20 cellular contexts compared by ENCODE assay signal in the genomic region with DNA sequence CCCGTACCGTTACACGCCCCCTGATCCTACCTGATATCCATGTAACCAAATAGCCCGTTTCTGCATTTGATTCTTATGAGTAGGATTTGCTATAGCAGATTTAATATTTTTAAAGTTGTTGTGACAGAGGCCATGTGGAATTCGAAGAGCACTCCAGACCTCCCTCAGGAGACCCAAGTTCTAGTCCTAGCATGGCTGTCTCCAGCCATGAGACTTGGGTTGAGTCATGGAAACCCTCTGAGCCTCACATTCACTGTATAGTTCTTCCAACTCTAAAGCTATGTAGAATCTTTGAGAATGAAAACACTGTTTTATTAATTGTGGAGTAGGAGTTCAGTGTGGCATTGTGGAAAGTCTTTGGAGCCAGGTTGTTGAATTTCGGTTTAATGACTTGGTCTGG. TPM values are rescaled to one million over a fixed set of nuclear protein-coding genes. Genes with fewer than 3 reads are reported as not detected.
DNase-seq lines count a peak whose midpoint lies in the region; ATAC-seq, FAIRE-seq and TF ChIP-seq lines count a peak whose summit lies in the region.
"Had no signal": no experiment of that assay in that cellular context is flagged by ENCODE, and none has a peak within 500 bp of the region (broad histone marks: within the 10 kb centered on the region; RNA-seq: fewer than 3 reads in every experiment).

No MANE protein-coding gene starts in this region.

- TF ChIP-seq CTCF in K562 (IDR thresholded peaks at IDR 0.05 in 2 of 3, conservative IDR thresholded peaks at IDR 0.05 in 1 of 3; ENCODE audit: insufficient read depth in 2 of 3, low read depth in 1 of 3, low read length in 3 of 3) (no peak), thyroid gland (IDR thresholded peaks at IDR 0.05) (no peak)

- 15% methylated on average over 6 of the region's 6 CpGs for WGBS in K562 (ENCODE audit: insufficient coverage, low coverage, missing lambda C conversion rate)
- WGBS in thyroid gland, 2 donors, result 90 to 92% methylated on average over 6 of the region's 6 CpGs

- peaks cover 20 to 28% (median 24%) of the 10 kb centered on the region in 3 donors for H3K36me3 Mint-ChIP-seq in CD8-positive, alpha-beta memory T cell
- peaks cover 17% of the 10 kb centered on the region for H3K36me3 Mint-ChIP-seq in natural killer cell treated with Interleukin-12 subunit alpha and Interleukin-12 subunit beta and Interleukin-15 and Interleukin-18, amount 100 ng/mL, for 72 hours

- BruUV-seq in K562 (replicated peaks; lab: Mats Ljungman, UMichigan), result no TSS peak

- H2AFZ ChIP-seq in K562 (ENCODE audit: low read depth, low read length), result no peak overlapping the region

- TF ChIP-seq RAD21 in K562 (CRISPR knock-in tag; conservative IDR thresholded peaks at IDR 0.05 in 1 of 2, IDR thresholded peaks at IDR 0.05 in 1 of 2), result no peak

- peaks cover 0 to 6% (median 0%) of the 10 kb centered on the region in 11 experiments; a peak in 2 of 22 replicates for H3K9me3 ChIP-seq in BLaER1 treated with 17β-estradiol and CSF1 and Interleukin-3, amounts not matched to agents 10 nM and 100 nM (replicated peaks in 1 of 11)
- H3K9me3 ChIP-seq in CD8-positive, alpha-beta memory T cell (ENCODE audit: low read length), result no peaks in the 10 kb centered on the region
- H3K9me3 ChIP-seq in K562 (replicated peaks; ENCODE audit: control insufficient read depth, insufficient read depth, low read depth, low read length), result no peaks in the 10 kb centered on the region
- H3K9me3 ChIP-seq in thyroid gland, result no peaks in the 10 kb centered on the region
- H3K9me3 ChIP-seq: neutrophil had no signal

- intact Hi-C loops in K562 (cut with micrococcal nuclease) (no loop called here), posterior vena cava (cut with DNase I) (no loop called here), thyroid gland (cut with DNase I) (no loop called here)

- no peaks in the 10 kb centered on the region for H3K9me3 Mint-ChIP-seq in CD8-positive, alpha-beta memory T cell
- H3K9me3 Mint-ChIP-seq in natural killer cell treated with Interleukin-12 subunit alpha and Interleukin-12 subunit beta and Interleukin-15 and Interleukin-18, amount 100 ng/mL, for 72 hours, result no peaks in the 10 kb centered on the region

- peak overlapping the region in 3 of 10 experiments; percentile 9 to 40 (median 30); a peak in 5 of 20 replicates for H3K4me3 ChIP-seq in BLaER1 treated with 17β-estradiol and CSF1 and Interleukin-3, amounts not matched to agents 10 nM and 100 nM
- peak overlapping the region; percentile 30 for H3K4me3 ChIP-seq in CD8-positive, alpha-beta memory T cell (ENCODE audit: low read length)
- H3K4me3 ChIP-seq in K562 (no peak overlapping the region), thyroid gland (replicated peaks in 1 of 3) (no peak overlapping the region)

- no peaks in the 10 kb centered on the region for H3K27me3 ChIP-seq in BLaER1 treated with 17β-estradiol and CSF1 and Interleukin-3, amounts not matched to agents 10 nM and 100 nM
- H3K27me3 ChIP-seq in CD8-positive, alpha-beta memory T cell (ENCODE audit: insufficient read depth, low read length, poor library complexity, severe bottlenecking), result no peaks in the 10 kb centered on the region
- H3K27me3 ChIP-seq in K562 (ENCODE audit: control insufficient read depth in 2 of 2, insufficient read depth in 2 of 2, low read length in 2 of 2), result no peaks in the 10 kb centered on the region
- no peaks in the 10 kb centered on the region for H3K27me3 ChIP-seq in thyroid gland
- H3K27me3 ChIP-seq: foreskin keratinocyte, neutrophil had no signal

- TF ChIP-seq EP300 in K562 (IDR thresholded peaks at IDR 0.05; ENCODE audit: low read length), result no peak

- peaks cover 68 to 89% (median 84%) of the 10 kb centered on the region in 3 donors for H3K4me1 Mint-ChIP-seq in CD8-positive, alpha-beta memory T cell
- H3K4me1 Mint-ChIP-seq in natural killer cell treated with Interleukin-12 subunit alpha and Interleukin-12 subunit beta and Interleukin-15 and Interleukin-18, amount 100 ng/mL, for 72 hours (ENCODE audit: low read depth in 2 of 2), result peaks cover 50 to 57% of the 10 kb centered on the region in 2 donors

- CTCF ChIA-PET in CD8-positive, alpha-beta memory T cell (lab: Charles Lee), result interaction anchor here (1.0 to 2.1 kb wide), 9 partner anchors 10 to 122 kb away, joined by 3 to 11 read pairs (median 4); no protein-coding TSS in a partner anchor
- CTCF ChIA-PET in K562 (lab: Yijun Ruan, JAX; ENCODE audit: low intra/inter-chr PET ratio), result no interaction called here

- peak overlapping the region; percentile 74 to 87 (median 80) for H3K4me3 Mint-ChIP-seq in CD8-positive, alpha-beta memory T cell
- H3K4me3 Mint-ChIP-seq in natural killer cell treated with Interleukin-12 subunit alpha and Interleukin-12 subunit beta and Interleukin-15 and Interleukin-18, amount 100 ng/mL, for 72 hours, result peak overlapping the region; percentile 77
- H3K4me3 Mint-ChIP-seq: B cell had no signal

- peaks cover 0 to 2% of the 10 kb centered on the region in 2 donors for H3K27me3 Mint-ChIP-seq in CD8-positive, alpha-beta memory T cell
- no peaks in the 10 kb centered on the region for H3K27me3 Mint-ChIP-seq in natural killer cell treated with Interleukin-12 subunit alpha and Interleukin-12 subunit beta and Interleukin-15 and Interleukin-18, amount 100 ng/mL, for 72 hours
- H3K27me3 Mint-ChIP-seq: B cell had no signal

- peaks cover 0 to 10% (median 0%) of the 10 kb centered on the region in 11 experiments; a peak in 2 of 22 replicates for H4K20me1 ChIP-seq in BLaER1 treated with 17β-estradiol and CSF1 and Interleukin-3, amounts not matched to agents 10 nM and 100 nM
- H4K20me1 ChIP-seq in K562 (replicated peaks; ENCODE audit: control insufficient read depth, insufficient read depth, low read length), result no peaks in the 10 kb centered on the region

- peaks cover 34 to 70% (median 50%) of the 10 kb centered on the region in 11 experiments for H3K36me3 ChIP-seq in BLaER1 treated with 17β-estradiol and CSF1 and Interleukin-3, amounts not matched to agents 10 nM and 100 nM
- peaks cover 3% of the 10 kb centered on the region for H3K36me3 ChIP-seq in CD8-positive, alpha-beta memory T cell (ENCODE audit: insufficient read depth, low read length)
- H3K36me3 ChIP-seq in K562 (ENCODE audit: control insufficient read depth, insufficient read depth, low read length) (peaks cover 17% of the 10 kb centered on the region), thyroid gland (peaks cover 0 to 3% of the 10 kb centered on the region in 2 donors)

- H3K27ac ChIP-seq in BLaER1 treated with 17β-estradiol and CSF1 and Interleukin-3, amounts not matched to agents 10 nM and 100 nM, result peak overlapping the region in 10 of 11 experiments; percentile 2 to 98 (median 93); a peak in 19 of 22 replicates
- H3K27ac ChIP-seq in CD8-positive, alpha-beta memory T cell (ENCODE audit: low read depth, low read length), result peak overlapping the region; percentile 57
- H3K27ac ChIP-seq in K562 (ENCODE audit: extremely low read depth, low read depth, low read length), result peak overlapping the region; percentile 66
- H3K27ac ChIP-seq in thyroid gland, result peak overlapping the region in 1 of 3 donors; percentile 18
- H3K27ac ChIP-seq: foreskin keratinocyte, neutrophil had no signal

- TF ChIP-seq POLR2A in K562 (conservative IDR thresholded peaks at IDR 0.05) (no peak), thyroid gland (IDR thresholded peaks at IDR 0.05) (no peak)

- H3K9me1 ChIP-seq in K562 (ENCODE audit: control insufficient read depth, insufficient read depth, low read length), result no peaks in the 10 kb centered on the region

- in situ Hi-C loops in K562 (cut with MboI), result no loop called here

- peaks cover 7 to 99% (median 89%) of the 10 kb centered on the region in 10 experiments for H3K4me1 ChIP-seq in BLaER1 treated with 17β-estradiol and CSF1 and Interleukin-3, amounts not matched to agents 10 nM and 100 nM
- H3K4me1 ChIP-seq in CD8-positive, alpha-beta memory T cell (ENCODE audit: insufficient read depth, low read length), result peaks cover 80% of the 10 kb centered on the region
- H3K4me1 ChIP-seq in K562 (replicated peaks in 1 of 2; ENCODE audit: control insufficient read depth in 2 of 2, insufficient read depth in 2 of 2, low read length in 2 of 2) (peaks cover 10 to 31% of the 10 kb centered on the region in 2 experiments), thyroid gland (peaks cover 21 to 23% of the 10 kb centered on the region in 2 donors)
- H3K4me1 ChIP-seq: foreskin keratinocyte had no signal

- POLR2A ChIA-PET in CD8-positive, alpha-beta memory T cell (lab: Charles Lee), result interaction anchor here (1.0 to 1.3 kb wide), 4 partner anchors 9 to 120 kb away, joined by 3 to 7 read pairs (median 3); no protein-coding TSS in a partner anchor
- POLR2A ChIA-PET in K562 (lab: Yijun Ruan, JAX), result interaction anchor here (1.1 to 1.7 kb wide), 2 partner anchors 10 kb away, joined by 4 to 10 read pairs; no protein-coding TSS in a partner anchor

- H3K9ac ChIP-seq in BLaER1 treated with 17β-estradiol and CSF1 and Interleukin-3, amounts not matched to agents 10 nM and 100 nM, result peak overlapping the region in 1 of 11 experiments; percentile 2; a peak in 1 of 22 replicates
- H3K9ac ChIP-seq in K562 (ENCODE audit: insufficient read depth in 1 of 2, low read depth in 2 of 2, low read length in 2 of 2), result peak overlapping the region in 1 of 2 experiments; percentile 39; a peak in 1 of 4 replicates

- peak overlapping the region in 7 of 11 experiments; percentile 16 to 87 (median 85); a peak in 14 of 22 replicates for H3K4me2 ChIP-seq in BLaER1 treated with 17β-estradiol and CSF1 and Interleukin-3, amounts not matched to agents 10 nM and 100 nM
- peak overlapping the region; percentile 49 for H3K4me2 ChIP-seq in K562 (ENCODE audit: insufficient read depth, low read length)

- peak overlapping the region; percentile 71 to 100 (median 94) for H3K27ac Mint-ChIP-seq in CD8-positive, alpha-beta memory T cell
- peak overlapping the region; percentile 81 to 93 for H3K27ac Mint-ChIP-seq in natural killer cell treated with Interleukin-12 subunit alpha and Interleukin-12 subunit beta and Interleukin-15 and Interleukin-18, amount 100 ng/mL, for 72 hours

- DNase-seq in CD8-positive, alpha-beta memory T cell, result no peak
- DNase-seq in K562 (ENCODE audit: extremely low read depth in 1 of 4, low spot score in 3 of 4) (no peak), posterior vena cava (ENCODE audit: low spot score) (no peak), RCC 7860 (ENCODE audit: low spot score) (no peak), thyroid gland (no peak)
- DNase-seq in natural killer cell treated with Interleukin-12 subunit alpha and Interleukin-12 subunit beta and Interleukin-15 and Interleukin-18, amount 100 ng/mL, for 72 hours (ENCODE audit: low spot score), result no peak
- DNase-seq: activated gamma-delta T cell, DMS53, foreskin keratinocyte, H7, NCI-H2107, NCI-H82 had no signal

- ATAC-seq in K562, result peak; percentile 40
- ATAC-seq in natural killer cell treated with Interleukin-12 subunit alpha and Interleukin-12 subunit beta and Interleukin-15 and Interleukin-18, amount 100 ng/mL, for 72 hours, result no peak
- ATAC-seq in GM21529 (IDR thresholded peaks at IDR 0.05; ENCODE audit: unreplicated experiment), result no peak
- ATAC-seq: foreskin keratinocyte, sciatic nerve had no signal

- H3K79me2 ChIP-seq in K562 (ENCODE audit: control insufficient read depth, insufficient read depth, low read length), result peaks cover 6% of the 10 kb centered on the region; the same call in 2 of the 3 replicates

- FAIRE-seq in K562 (lab: Jason Lieb, UNC) (no peak), RCC 7860 (lab: Jason Lieb, UNC) (no peak)
- FAIRE-seq: bronchial epithelial cell had no signal

RNA-seq across cellular contexts. Expression of a gene that starts 8.0 kb away (rescaled TPM):
- 10 to 100 TPM; 61.5 to 62.8 TPM for total RNA-seq in CD8-positive, alpha-beta memory T cell
- polyA plus RNA-seq in CD8-positive, alpha-beta memory T cell, result 232 TPM
- total RNA-seq in K562 (2011; cell fraction: chromatin; rRNA removed; ENCODE audit: low replicate concordance), result 3.6 and 4.7 TPM in 2 replicates
- total RNA-seq in K562 (2011; cell fraction: nucleolus; rRNA removed), result 2.6 and 4.0 TPM in 2 replicates
- 4.1 and 5.4 TPM in 2 replicates for total RNA-seq in K562 (2011; cell fraction: nucleoplasm; rRNA removed)
- total RNA-seq in K562 (2014; rRNA removed), result 1.3 and 1.6 TPM in 2 replicates
- 2.9 and 3.5 TPM in 2 replicates for total RNA-seq in K562 (2014; rRNA removed; fragmentation: Illumina TruSeq; extraction: Trizol)
- total RNA-seq in K562 (2015; rRNA removed; fragmentation: Illumina TruSeq; extraction: Trizol), result 9.3 and 10.0 TPM in 2 replicates
- total RNA-seq in K562 (2021), result 2.3 TPM in 2 replicates
- polyA plus RNA-seq in K562 (2011; rRNA removed), result 2.6 and 9.4 TPM in 2 replicates
- 1.7 and 5.1 TPM in 2 replicates for polyA plus RNA-seq in K562 (2011; cell fraction: cytosol; rRNA removed)
- 0.97 and 2.6 TPM in 2 replicates for polyA plus RNA-seq in K562 (2011; cell fraction: nucleus; rRNA removed)
- 3.7 and 8.1 TPM in 2 replicates for polyA plus RNA-seq in K562 (2012)
- polyA plus RNA-seq in K562 (2014; fragmentation: Illumina TruSeq; extraction: Trizol), result 3.6 and 3.7 TPM in 2 replicates
- 10 to 100 TPM in 1 of 2 experiments, 1 to 10 TPM in 1; 6.9 to 10.2 TPM for polyA plus RNA-seq in K562 (2014; fragmentation: Nextera tagmentation; extraction: Ambion mirVana)
- polyA plus RNA-seq in K562 (2014; rRNA removed), result 1.9 and 2.5 TPM in 2 replicates
- 2.0 and 6.3 TPM in 2 replicates for polyA minus RNA-seq in K562 (2011; rRNA and poly(A)+ RNA removed)
- 2.6 TPM in 1 of 2 replicates, not detected in the other for polyA minus RNA-seq in K562 (2011; cell fraction: cytosol; rRNA and poly(A)+ RNA removed)
- polyA minus RNA-seq in K562 (2011; cell fraction: nucleus; rRNA and poly(A)+ RNA removed), result 0.78 and 0.81 TPM in 2 replicates
- 10 to 100 TPM in 1 of 2 donors, 1 to 10 TPM in 1; 5.4 to 10.2 TPM for total RNA-seq in natural killer cell treated with Interleukin-12 subunit alpha and Interleukin-12 subunit beta and Interleukin-15 and Interleukin-18, amount 100 ng/mL, for 72 hours
- 10 to 100 TPM; 12.1 to 14.7 TPM for total RNA-seq in posterior vena cava
- total RNA-seq in thyroid gland, result 1 to 10 TPM; 2.5 to 9.7 (median 5.1) TPM
- total RNA-seq: bronchial epithelial cell, foreskin keratinocyte, H7 had no signal
- polyA plus RNA-seq: foreskin keratinocyte had no signal

RNA-seq across cellular contexts. Expression of a gene that starts 57.0 kb away (rescaled TPM):
- total RNA-seq in CD8-positive, alpha-beta memory T cell, result 10 to 100 TPM; 15.2 to 16.2 TPM
- 32.4 TPM for polyA plus RNA-seq in CD8-positive, alpha-beta memory T cell
- total RNA-seq in K562 (2011; cell fraction: chromatin; rRNA removed; ENCODE audit: low replicate concordance), result not detected in 2 replicates
- total RNA-seq in K562 (2011; cell fraction: nucleolus; rRNA removed), result not detected in 2 replicates
- not detected in 2 replicates for total RNA-seq in K562 (2011; cell fraction: nucleoplasm; rRNA removed)
- total RNA-seq in K562 (2014; rRNA removed), result not detected in 2 replicates
- not detected in 2 replicates for total RNA-seq in K562 (2014; rRNA removed; fragmentation: Illumina TruSeq; extraction: Trizol)
- total RNA-seq in K562 (2015; rRNA removed; fragmentation: Illumina TruSeq; extraction: Trizol), result not detected in 2 replicates
- not detected in 2 replicates for total RNA-seq in K562 (2021)
- not detected in 2 replicates for polyA plus RNA-seq in K562 (2011; rRNA removed)
- not detected in 2 replicates for polyA plus RNA-seq in K562 (2011; cell fraction: cytosol; rRNA removed)
- not detected in 2 replicates for polyA plus RNA-seq in K562 (2011; cell fraction: nucleus; rRNA removed)
- 0.08 and 0.13 TPM in 2 replicates for polyA plus RNA-seq in K562 (2012)
- not detected in 2 replicates for polyA plus RNA-seq in K562 (2014; fragmentation: Illumina TruSeq; extraction: Trizol)
- polyA plus RNA-seq in K562 (2014; fragmentation: Nextera tagmentation; extraction: Ambion mirVana), result under 1 TPM in 1 of 2 experiments, not detected in 1; 0.75 TPM
- not detected in 2 replicates for polyA plus RNA-seq in K562 (2014; rRNA removed)
- not detected in 2 replicates for polyA minus RNA-seq in K562 (2011; rRNA and poly(A)+ RNA removed)
- not detected in 2 replicates for polyA minus RNA-seq in K562 (2011; cell fraction: cytosol; rRNA and poly(A)+ RNA removed)
- polyA minus RNA-seq in K562 (2011; cell fraction: nucleus; rRNA and poly(A)+ RNA removed), result not detected in 2 replicates
- total RNA-seq in natural killer cell treated with Interleukin-12 subunit alpha and Interleukin-12 subunit beta and Interleukin-15 and Interleukin-18, amount 100 ng/mL, for 72 hours, result 10 to 100 TPM; 13.0 to 20.6 TPM
- total RNA-seq in posterior vena cava, result not detected
- under 1 TPM in 2 of 4 donors, not detected in 2; 0.27 to 0.96 TPM for total RNA-seq in thyroid gland
- total RNA-seq: bronchial epithelial cell, foreskin keratinocyte, lung microvascular endothelial cell, RPMI7951, sciatic nerve had no signal
- polyA plus RNA-seq: foreskin keratinocyte had no signal

Comparison
In these comparisons a context has a peak if more than half of its experiments do, and no peak if none do; other contexts are left out.
1. RNA of a gene that starts 57.0 kb away (total RNA-seq): 13.0 to 20.6 TPM in natural killer cell treated with Interleukin-12 subunit alpha and Interleukin-12 subunit beta and Interleukin-15 and Interleukin-18, amount 100 ng/mL, for 72 hours and 15.2 to 16.2 TPM in CD8-positive, alpha-beta memory T cell; 0.27 to 0.96 TPM in thyroid gland, not detected in posterior vena cava and not detected in K562; every median in the first group is over 4 times any median in the second.